Comparison of ENCODE assay signal across 8 cellular contexts in the genomic region with DNA sequence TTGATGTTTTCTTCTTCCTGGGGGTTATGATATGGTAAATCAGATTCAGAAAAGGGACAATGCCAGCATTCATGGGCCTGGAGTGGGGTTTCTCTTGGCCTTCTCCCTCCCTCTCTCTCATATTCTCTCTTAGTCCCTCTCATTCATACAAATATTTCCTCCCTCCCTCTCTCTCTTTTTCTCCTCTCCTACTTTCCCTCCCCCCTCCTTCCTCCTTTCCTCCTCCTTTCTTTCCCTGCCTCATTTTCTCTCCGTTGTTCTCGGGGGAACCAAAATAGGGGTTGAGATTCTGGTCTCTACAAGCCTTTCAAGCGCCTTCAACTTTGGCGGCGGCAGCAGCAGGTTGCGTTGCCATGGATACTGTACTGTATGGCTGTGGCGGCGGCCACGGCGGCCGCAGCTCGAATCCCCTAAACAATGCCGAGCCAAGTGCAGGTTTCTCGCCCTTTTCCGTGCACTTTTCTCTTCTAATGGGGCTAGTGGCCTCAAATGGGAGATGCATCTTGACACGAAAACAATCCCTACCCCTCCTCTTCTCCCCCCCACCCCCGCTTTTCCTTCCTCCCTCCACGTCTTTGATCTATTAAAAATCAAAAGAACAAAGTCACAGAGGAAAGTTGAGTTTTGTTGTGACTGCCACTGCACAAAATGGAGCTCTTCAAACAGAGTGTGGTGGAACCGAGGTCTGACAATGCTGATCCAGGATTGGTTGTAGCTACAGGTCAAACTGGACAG. TPM values are rescaled to one million over a fixed set of nuclear protein-coding genes. Genes with fewer than 3 reads are reported as not detected.
DNase-seq lines count a peak whose midpoint lies in the region; ATAC-seq and TF ChIP-seq lines count a peak whose summit lies in the region.
"Had no signal": no experiment of that assay in that cellular context is flagged by ENCODE, and none has a peak within 500 bp of the region (broad histone marks: within the 10 kb centered on the region; RNA-seq: fewer than 3 reads in every experiment).

No MANE protein-coding gene starts in this region.

- in situ Hi-C loops in GM23248 (cut with MboI) (no loop called here), astrocyte of the cerebellum (cut with HindIII; ENCODE audit: low sequenced_read_pairs) (no loop called here)

- peak overlapping the region; percentile 36; the same call in 1 of the 2 replicates for H2AFZ ChIP-seq in GM23248
- no peak overlapping the region for H2AFZ ChIP-seq in MM.1S (ENCODE audit: low read length)

- 21 to 33% methylated on average over 17 to 19 of the region's 19 CpGs for WGBS in GM23248 (ENCODE audit: low coverage in 1 of 2, low lambda C conversion rate in 2 of 2, missing lambda C conversion rate in 2 of 2), 2 experiments

- peaks cover 97% of the 10 kb centered on the region for H3K27me3 Mint-ChIP-seq in nephron progenitor cell (ENCODE audit: low read depth, poor library complexity)

- H3K27ac Mint-ChIP-seq in nephron progenitor cell: no peak overlapping the region

- no peaks in the 10 kb centered on the region for H3K9me3 ChIP-seq in GM23248 (ENCODE audit: low read depth)
- no peaks in the 10 kb centered on the region for H3K9me3 ChIP-seq in MM.1S (replicated peaks; ENCODE audit: insufficient read depth, low read length)

- H4K20me1 ChIP-seq in GM23248 (ENCODE audit: insufficient read depth) (no peaks in the 10 kb centered on the region), MM.1S (ENCODE audit: insufficient read depth, low read length) (no peaks in the 10 kb centered on the region)

- H3K4me1 Mint-ChIP-seq in nephron progenitor cell: peaks cover 40% of the 10 kb centered on the region

- peak overlapping the region; percentile 38; the same call in 1 of the 2 replicates for H3K4me3 ChIP-seq in GM23248
- H3K4me3 ChIP-seq in MM.1S (ENCODE audit: low read length): no peak overlapping the region
- peak overlapping the region; percentile 13 for H3K4me3 ChIP-seq in astrocyte of the cerebellum (ENCODE audit: low read depth, low read length)

- TF ChIP-seq CTCF in MM.1S (IDR thresholded peaks at IDR 0.05; ENCODE audit: low read length): no peak
- no peak for TF ChIP-seq CTCF in astrocyte of the cerebellum (IDR thresholded peaks at IDR 0.05; ENCODE audit: low read depth, low read length, missing control alignments)
- TF ChIP-seq CTCF in nephron progenitor cell (IDR thresholded peaks at IDR 0.05): no peak

- H3K9me2 ChIP-seq in GM23248 (ENCODE audit: insufficient read depth) (no peaks in the 10 kb centered on the region), MM.1S (replicated peaks; ENCODE audit: insufficient read depth, low read length) (no peaks in the 10 kb centered on the region; the same call in 1 of the 2 replicates)

- H3K36me3 ChIP-seq in GM23248 (ENCODE audit: low read depth): no peaks in the 10 kb centered on the region
- H3K36me3 ChIP-seq in MM.1S (replicated peaks; ENCODE audit: insufficient read depth, low read length): no peaks in the 10 kb centered on the region

- peak; percentile 44 for DNase-seq in GM23248
- DNase-seq in MM.1S: peak; percentile 30
- DNase-seq in astrocyte of the cerebellum (ENCODE audit: low read depth): no peak
- peak; percentile 60 for DNase-seq in nephron progenitor cell
- DNase-seq in superior temporal gyrus (ENCODE audit: extremely low spot score): no peak
- DNase-seq in cortex of kidney (lab: John Stamatoyannopoulos, UW): no peak
- DNase-seq: T-helper 9 cell had no signal

- no peaks in the 10 kb centered on the region for H3K36me3 Mint-ChIP-seq in nephron progenitor cell (ENCODE audit: low read depth)

- no peak for ATAC-seq in GM18861 (IDR thresholded peaks at IDR 0.05; ENCODE audit: unreplicated experiment)

- peak overlapping the region; percentile 3 for H3K4me3 Mint-ChIP-seq in nephron progenitor cell

- peaks cover 4% of the 10 kb centered on the region for H3K9me3 Mint-ChIP-seq in nephron progenitor cell

- H3K79me2 ChIP-seq in GM23248 (ENCODE audit: insufficient read depth): no peaks in the 10 kb centered on the region
- H3K79me2 ChIP-seq in MM.1S (ENCODE audit: low read length): no peaks in the 10 kb centered on the region

- no peak overlapping the region for H3K27ac ChIP-seq in GM23248
- no peak overlapping the region for H3K27ac ChIP-seq in MM.1S (ENCODE audit: low read length)

- no peaks in the 10 kb centered on the region for H3K4me1 ChIP-seq in GM23248 (ENCODE audit: insufficient read depth)
- H3K4me1 ChIP-seq in MM.1S (ENCODE audit: low read length): no peaks in the 10 kb centered on the region

- H3K4me2 ChIP-seq in GM23248 (ENCODE audit: unreplicated experiment): peak overlapping the region; percentile 19
- H3K4me2 ChIP-seq in MM.1S (ENCODE audit: low read depth, low read length): peak overlapping the region; percentile 19; the same call in 1 of the 2 replicates

- H3K27me3 ChIP-seq in GM23248 (replicated peaks; ENCODE audit: insufficient read depth) (peaks cover 71% of the 10 kb centered on the region), MM.1S (replicated peaks; ENCODE audit: insufficient read depth, low read length) (no peaks in the 10 kb centered on the region)

- H3F3A ChIP-seq in GM23248 (ENCODE audit: insufficient read depth) (no peaks in the 10 kb centered on the region), MM.1S (ENCODE audit: insufficient read depth, low read length) (no peaks in the 10 kb centered on the region)

- H3K9ac ChIP-seq in GM23248 (no peak overlapping the region), MM.1S (ENCODE audit: low read length) (no peak overlapping the region; the same call in 1 of the 2 replicates)

RNA-seq across cellular contexts. Expression of a gene that starts 45.2 kb away (rescaled TPM):
- 1.6 and 7.0 TPM in 2 replicates for total RNA-seq in GM23248 (2014; rRNA removed; shearing (Covaris generic))
- polyA plus RNA-seq in GM23248 (2016; fragmentation: Nextera tagmentation; extraction: Ambion mirVana): 4.3 and 6.3 TPM in 2 replicates

RNA-seq across cellular contexts. Expression of a gene that starts 48.1 kb away (rescaled TPM):
- 18.2 and 25.5 TPM in 2 replicates for total RNA-seq in GM23248 (2014; rRNA removed; shearing (Covaris generic))
- polyA plus RNA-seq in GM23248 (2016; fragmentation: Nextera tagmentation; extraction: Ambion mirVana): 14.0 and 15.5 TPM in 2 replicates

Comparison
In these comparisons a context has a peak if more than half of its experiments do, and no peak if none do; other contexts are left out.
1. DNase-seq: peak in GM23248 (single experiment), MM.1S (single experiment) and nephron progenitor cell (single experiment); none in astrocyte of the cerebellum (single experiment), superior temporal gyrus (single experiment) and cortex of kidney (single experiment).